Comparison of ENCODE assay signal across 9 cellular contexts in the genomic region with DNA sequence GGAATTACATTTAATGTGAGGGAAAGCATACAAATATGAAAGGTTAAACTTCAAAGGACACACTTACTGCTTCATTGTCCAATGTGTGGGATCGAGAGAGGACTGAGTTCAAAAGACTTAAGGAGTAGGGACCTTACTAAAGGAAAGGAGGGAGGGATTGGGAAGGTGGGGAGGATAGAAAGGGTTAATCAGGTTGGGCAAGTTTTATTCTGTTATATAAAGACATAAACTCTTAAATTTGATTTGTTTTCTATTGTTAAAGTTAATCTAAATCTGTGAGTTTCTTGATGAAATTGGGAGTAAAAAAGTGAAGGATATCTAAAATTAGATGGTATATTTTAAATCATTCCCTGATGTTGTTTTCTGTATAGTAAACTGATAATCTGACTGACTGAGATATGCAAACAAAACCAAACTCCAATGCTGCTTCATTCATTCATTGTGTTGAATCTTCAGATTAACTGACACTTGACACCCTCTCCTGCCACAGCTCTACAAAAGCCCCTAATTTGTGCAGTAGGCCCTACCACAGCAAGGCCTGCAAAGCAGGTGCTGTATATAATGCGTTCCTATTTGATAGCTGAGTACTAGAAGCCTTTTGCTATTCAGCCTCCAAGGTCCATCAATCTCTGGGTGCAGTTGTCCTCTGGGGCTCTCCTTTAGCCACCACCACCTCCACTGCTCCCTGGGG. TPM values are rescaled to one million over a fixed set of nuclear protein-coding genes. Genes with fewer than 3 reads are reported as not detected.
DNase-seq lines count a peak whose midpoint lies in the region; ATAC-seq, FAIRE-seq and TF ChIP-seq lines count a peak whose summit lies in the region.
"Had no signal": no experiment of that assay in that cellular context is flagged by ENCODE, and none has a peak within 500 bp of the region (broad histone marks: within the 10 kb centered on the region; RNA-seq: fewer than 3 reads in every experiment).

No MANE protein-coding gene starts in this region.

- H3K27me3 ChIP-seq in thymus (ENCODE audit: control insufficient read depth, insufficient read depth) (no peaks in the 10 kb centered on the region), colonic mucosa (no peaks in the 10 kb centered on the region)

- H3K9ac ChIP-seq in colonic mucosa (ENCODE audit: low read depth in 2 of 2, low read length in 2 of 2): no peak overlapping the region

- H3K27ac ChIP-seq in thymus (ENCODE audit: low read depth) (peak overlapping the region; percentile 97), colonic mucosa (no peak overlapping the region)

- peak overlapping the region; percentile 69 for H3K4me3 Mint-ChIP-seq in activated naive CD4-positive, alpha-beta T cell treated with anti-CD3 and anti-CD28 coated beads for 36 hours
- peak overlapping the region; percentile 81 for H3K4me3 Mint-ChIP-seq in activated naive CD8-positive, alpha-beta T cell treated with anti-CD3 and anti-CD28 coated beads, Interleukin-2, amount 10 ng/mL, durations not matched to agents 7 days and 5 days

- peaks cover 70% of the 10 kb centered on the region for H3K4me1 Mint-ChIP-seq in activated naive CD4-positive, alpha-beta T cell treated with anti-CD3 and anti-CD28 coated beads for 36 hours (ENCODE audit: low read depth)
- H3K4me1 Mint-ChIP-seq in activated naive CD8-positive, alpha-beta T cell treated with anti-CD3 and anti-CD28 coated beads, Interleukin-2, amount 10 ng/mL, durations not matched to agents 7 days and 5 days: peaks cover 52% of the 10 kb centered on the region

- ATAC-seq in activated naive CD8-positive, alpha-beta T cell treated with anti-CD3 and anti-CD28 coated beads, Interleukin-2, amount 10 ng/mL, durations not matched to agents 7 days and 5 days (ENCODE audit: low read depth): no peak

- DNase-seq in activated naive CD4-positive, alpha-beta T cell treated with anti-CD3 and anti-CD28 coated beads for 36 hours: no peak
- DNase-seq in activated naive CD4-positive, alpha-beta T cell treated with Interleukin-2 at 50 U/mL for 16 hours: no peak
- DNase-seq in NCI-H146 (lab: John Stamatoyannopoulos, UW) (peak; percentile 72), frontal cortex (ENCODE audit: low spot score in 2 of 2) (no peak), hippocampal formation (lab: John Stamatoyannopoulos, UW) (no peak), colonic mucosa (no peak)
- DNase-seq in activated naive CD8-positive, alpha-beta T cell treated with anti-CD3 and anti-CD28 coated beads, Interleukin-2, amount 10 ng/mL, durations not matched to agents 7 days and 5 days: no peak
- DNase-seq: mammary epithelial cell had no signal

- H3K9me3 Mint-ChIP-seq in activated naive CD4-positive, alpha-beta T cell treated with anti-CD3 and anti-CD28 coated beads for 36 hours: peaks cover 1% of the 10 kb centered on the region
- no peaks in the 10 kb centered on the region for H3K9me3 Mint-ChIP-seq in activated naive CD8-positive, alpha-beta T cell treated with anti-CD3 and anti-CD28 coated beads, Interleukin-2, amount 10 ng/mL, durations not matched to agents 7 days and 5 days

- H3K9me3 ChIP-seq in thymus (ENCODE audit: control insufficient read depth): no peaks in the 10 kb centered on the region
- no peaks in the 10 kb centered on the region for H3K9me3 ChIP-seq in colonic mucosa

- peak overlapping the region; percentile 96 for H3K4me3 ChIP-seq in thymus (ENCODE audit: low read length)
- no peak overlapping the region for H3K4me3 ChIP-seq in colonic mucosa

- POLR2A ChIA-PET in activated naive CD8-positive, alpha-beta T cell treated with anti-CD3 and anti-CD28 coated beads, Interleukin-2, amount 10 ng/mL, durations not matched to agents 7 days and 5 days (lab: Charles Lee): interaction anchor here (1.6 to 4.6 kb wide), 2 partner anchors 18 to 274 kb away, joined by 5 to 24 read pairs; partner anchors contain the start of gene PNRC1

- WGBS in thymus: 43% methylated on average over 2 of the region's 2 CpGs

- CTCF ChIA-PET in activated naive CD4-positive, alpha-beta T cell treated with anti-CD3 and anti-CD28 coated beads for 36 hours (lab: Charles Lee): interaction anchor here (0.6 to 1.5 kb wide), 3 partner anchors 13 to 19 kb away, joined by 3 to 9 read pairs (median 3); no protein-coding TSS in a partner anchor

- TF ChIP-seq CTCF in colonic mucosa (IDR thresholded peaks at IDR 0.05): no peak

- H3K27me3 Mint-ChIP-seq in activated naive CD4-positive, alpha-beta T cell treated with anti-CD3 and anti-CD28 coated beads for 36 hours (ENCODE audit: low read depth): no peaks in the 10 kb centered on the region
- H3K27me3 Mint-ChIP-seq in activated naive CD8-positive, alpha-beta T cell treated with anti-CD3 and anti-CD28 coated beads, Interleukin-2, amount 10 ng/mL, durations not matched to agents 7 days and 5 days: no peaks in the 10 kb centered on the region

- intact Hi-C loops in activated naive CD4-positive, alpha-beta T cell treated with anti-CD3 and anti-CD28 coated beads for 36 hours (cut with micrococcal nuclease): loop anchor here (2.0 to 10.0 kb wide), 5 partner anchors 209 to 1233 kb away; partner anchors contain the start of gene MAP3K7
- intact Hi-C loops in colonic mucosa (cut with DNase I): no loop called here

- peak overlapping the region; percentile 59 for H3K27ac Mint-ChIP-seq in activated naive CD4-positive, alpha-beta T cell treated with anti-CD3 and anti-CD28 coated beads for 36 hours
- H3K27ac Mint-ChIP-seq in activated naive CD8-positive, alpha-beta T cell treated with anti-CD3 and anti-CD28 coated beads, Interleukin-2, amount 10 ng/mL, durations not matched to agents 7 days and 5 days: peak overlapping the region; percentile 85

- FAIRE-seq in frontal cortex (lab: Jason Lieb, UNC): no peak

- H3K4me1 ChIP-seq in thymus (ENCODE audit: control insufficient read depth, insufficient read depth, low read length): peaks cover 30% of the 10 kb centered on the region
- H3K4me1 ChIP-seq in colonic mucosa: no peaks in the 10 kb centered on the region

- peaks cover 2% of the 10 kb centered on the region for H3K36me3 Mint-ChIP-seq in activated naive CD4-positive, alpha-beta T cell treated with anti-CD3 and anti-CD28 coated beads for 36 hours (ENCODE audit: low read depth)
- H3K36me3 Mint-ChIP-seq in activated naive CD8-positive, alpha-beta T cell treated with anti-CD3 and anti-CD28 coated beads, Interleukin-2, amount 10 ng/mL, durations not matched to agents 7 days and 5 days: peaks cover 1% of the 10 kb centered on the region

- H3K36me3 ChIP-seq in thymus (ENCODE audit: control insufficient read depth, insufficient read depth): no peaks in the 10 kb centered on the region
- H3K36me3 ChIP-seq in colonic mucosa: no peaks in the 10 kb centered on the region

RNA-seq across cellular contexts. Expression of gene UBE2J1, which starts 1.3 kb away (rescaled TPM):
- total RNA-seq in activated naive CD4-positive, alpha-beta T cell treated with anti-CD3 and anti-CD28 coated beads for 36 hours: 10 to 100 TPM; 10.8 to 10.9 TPM
- total RNA-seq in activated naive CD8-positive, alpha-beta T cell treated with anti-CD3 and anti-CD28 coated beads, Interleukin-2, amount 10 ng/mL, durations not matched to agents 7 days and 5 days: 10 to 100 TPM; 26.5 to 27.9 TPM
- 41.2 TPM for polyA plus RNA-seq in thymus
- total RNA-seq in frontal cortex (64.0 TPM), colonic mucosa (10 to 100 TPM; 32.1 to 57.2 TPM)

RNA-seq across cellular contexts. Expression of gene GABRR2, which starts 38.7 kb away (rescaled TPM):
- not detected for total RNA-seq in activated naive CD4-positive, alpha-beta T cell treated with anti-CD3 and anti-CD28 coated beads for 36 hours
- total RNA-seq in activated naive CD8-positive, alpha-beta T cell treated with anti-CD3 and anti-CD28 coated beads, Interleukin-2, amount 10 ng/mL, durations not matched to agents 7 days and 5 days: under 1 TPM; 0.74 to 0.75 TPM
- polyA plus RNA-seq in thymus: 0.78 TPM
- total RNA-seq in frontal cortex: under 0.01 TPM
- total RNA-seq in colonic mucosa: under 1 TPM; 0.48 to 0.49 TPM
- total RNA-seq: mammary epithelial cell had no signal
- polyA plus RNA-seq: mammary epithelial cell had no signal

RNA-seq across cellular contexts. Expression of gene RRAGD, which starts 58.2 kb away (rescaled TPM):
- total RNA-seq in activated naive CD4-positive, alpha-beta T cell treated with anti-CD3 and anti-CD28 coated beads for 36 hours: 10 to 100 TPM; 11.3 to 13.2 TPM
- 10 to 100 TPM in 1 of 2 experiments, 1 to 10 TPM in 1; 9.3 to 10.9 TPM for total RNA-seq in activated naive CD8-positive, alpha-beta T cell treated with anti-CD3 and anti-CD28 coated beads, Interleukin-2, amount 10 ng/mL, durations not matched to agents 7 days and 5 days
- 13.0 TPM for polyA plus RNA-seq in thymus
- 103 TPM for total RNA-seq in frontal cortex
- total RNA-seq in colonic mucosa: 1 to 10 TPM; 2.0 to 4.4 TPM
